Comparison of ENCODE assay signal across 16 cellular contexts in genomic region chr1:233673947-233674431, GRCh38.
DNase-seq lines count a peak whose midpoint lies in the region; ATAC-seq and TF ChIP-seq lines count a peak whose summit lies in the region.
"Had no signal": no experiment of that assay in that cellular context is flagged by ENCODE, and none has a peak within 500 bp of the region (broad histone marks: within the 10 kb centered on the region; RNA-seq: fewer than 3 reads in every experiment).

No MANE protein-coding gene starts in this region.

- H3K4me1 ChIP-seq in right atrium auricular region, result peaks cover 0 to 13% of the 10 kb centered on the region in 2 donors
- H3K4me1 ChIP-seq in hepatocyte (ENCODE audit: insufficient read depth), result peaks cover 23% of the 10 kb centered on the region
- H3K4me1 ChIP-seq in uterus, result peaks cover 0 to 6% of the 10 kb centered on the region in 2 donors
- H3K4me1 ChIP-seq: upper lobe of right lung had no signal

- 57% methylated on average over 5 of the region's 5 CpGs for WGBS in hepatocyte (ENCODE audit: low lambda C conversion rate, missing lambda C conversion rate)

- no peak for ATAC-seq in Right ventricle myocardium superior (ENCODE audit: poor library complexity)
- ATAC-seq in sciatic nerve, result no peak
- ATAC-seq: activated CD4-positive, alpha-beta T cell treated with anti-CD3 and anti-CD28 coated beads for 36 hours; activated naive CD8-positive, alpha-beta T cell treated with anti-CD3 and anti-CD28 coated beads, Interleukin-2, amount 50 U/mL, for 24 hours; upper lobe of right lung had no signal

- TF ChIP-seq CTCF in right atrium auricular region (IDR thresholded peaks at IDR 0.05), result no peak
- no peak for TF ChIP-seq CTCF in hepatocyte (IDR thresholded peaks at IDR 0.05; ENCODE audit: poor library complexity)
- no peak for TF ChIP-seq CTCF in uterus (IDR thresholded peaks at IDR 0.05)

- H3K4me2 ChIP-seq in hepatocyte, result peak overlapping the region; percentile 59

- H4K20me1 ChIP-seq in hepatocyte (ENCODE audit: insufficient read depth, poor library complexity, severe bottlenecking), result no peaks in the 10 kb centered on the region

- no peaks in the 10 kb centered on the region for H3K79me2 ChIP-seq in hepatocyte

- DNase-seq in right atrium auricular region (ENCODE audit: low spot score) (no peak), Right ventricle myocardium superior (no peak), M059J (ENCODE audit: low read depth) (peak; percentile 93), hepatocyte (ENCODE audit: low spot score) (peak; percentile 54), uterus (no peak), sciatic nerve (ENCODE audit: low spot score) (no peak), NCI-H748 (lab: John Stamatoyannopoulos, UW; ENCODE audit: unreplicated experiment) (no peak)
- DNase-seq in activated T-cell treated with anti-CD3 and anti-CD28 coated beads, Interleukin-2, amount 50 U/mL, for 48 hours, result no peak
- DNase-seq: activated CD4-positive, alpha-beta T cell treated with anti-CD3 and anti-CD28 coated beads for 36 hours; activated naive CD8-positive, alpha-beta T cell treated with anti-CD3 and anti-CD28 coated beads, Interleukin-2, amount 50 U/mL, for 24 hours; NCI-H187; NCI-H526; retina; stimulated activated CD4-positive, alpha-beta T cell treated with anti-CD3 and anti-CD28 coated beads, Interleukin-4, amount 100 ng/mL, for 1 hour; upper lobe of right lung had no signal

- TF ChIP-seq POLR2A in uterus (IDR thresholded peaks at IDR 0.05), result no peak

- no peaks in the 10 kb centered on the region for H3K9me2 ChIP-seq in hepatocyte (replicated peaks; ENCODE audit: insufficient read depth)

- H3K9me3 ChIP-seq in right atrium auricular region (no peaks in the 10 kb centered on the region), hepatocyte (ENCODE audit: low read depth) (no peaks in the 10 kb centered on the region), uterus (no peaks in the 10 kb centered on the region)
- H3K9me3 ChIP-seq: upper lobe of right lung had no signal

- H2AFZ ChIP-seq in hepatocyte, result no peak overlapping the region

- H3K27ac ChIP-seq in right atrium auricular region (peak overlapping the region; percentile 71 to 93), hepatocyte (peak overlapping the region; percentile 82), uterus (peak overlapping the region; percentile 55 to 67)
- H3K27ac ChIP-seq: RWPE1, upper lobe of right lung had no signal

- intact Hi-C loops in Right ventricle myocardium superior (cut with DNase I) (no loop called here), uterus (cut with DNase I; ENCODE audit: low total_unique reads) (no loop called here), sciatic nerve (cut with DNase I) (no loop called here)

- no peaks in the 10 kb centered on the region for H3K27me3 ChIP-seq in right atrium auricular region
- H3K27me3 ChIP-seq in hepatocyte, result no peaks in the 10 kb centered on the region
- H3K27me3 ChIP-seq in uterus, result no peaks in the 10 kb centered on the region
- H3K27me3 ChIP-seq: upper lobe of right lung had no signal

- no peak overlapping the region for H3K4me3 ChIP-seq in right atrium auricular region
- H3K4me3 ChIP-seq in hepatocyte, result no peak overlapping the region
- H3K4me3 ChIP-seq in uterus, result no peak overlapping the region
- H3K4me3 ChIP-seq: upper lobe of right lung had no signal

- H3K36me3 ChIP-seq in right atrium auricular region (peaks cover 9% of the 10 kb centered on the region), hepatocyte (replicated peaks; ENCODE audit: insufficient read depth, low read depth) (no peaks in the 10 kb centered on the region), uterus (no peaks in the 10 kb centered on the region)
- H3K36me3 ChIP-seq: upper lobe of right lung had no signal

Comparison
In these comparisons a context has a peak if more than half of its experiments do, and no peak if none do; other contexts are left out.
1. DNase-seq: peak in M059J (single experiment) and hepatocyte (single experiment); none in right atrium auricular region (single experiment), Right ventricle myocardium superior (single experiment), uterus (0 of 2), sciatic nerve (single experiment), activated T-cell treated with anti-CD3 and anti-CD28 coated beads, Interleukin-2, amount 50 U/mL, for 48 hours (0 of 2) and NCI-H748 (single experiment).
2. Peak in every context shown above with its lines, with median percentiles within 50 percentile points of each other: H3K27ac ChIP-seq.